Comparison of ENCODE assay signal across 8 cellular contexts in the genomic region with DNA sequence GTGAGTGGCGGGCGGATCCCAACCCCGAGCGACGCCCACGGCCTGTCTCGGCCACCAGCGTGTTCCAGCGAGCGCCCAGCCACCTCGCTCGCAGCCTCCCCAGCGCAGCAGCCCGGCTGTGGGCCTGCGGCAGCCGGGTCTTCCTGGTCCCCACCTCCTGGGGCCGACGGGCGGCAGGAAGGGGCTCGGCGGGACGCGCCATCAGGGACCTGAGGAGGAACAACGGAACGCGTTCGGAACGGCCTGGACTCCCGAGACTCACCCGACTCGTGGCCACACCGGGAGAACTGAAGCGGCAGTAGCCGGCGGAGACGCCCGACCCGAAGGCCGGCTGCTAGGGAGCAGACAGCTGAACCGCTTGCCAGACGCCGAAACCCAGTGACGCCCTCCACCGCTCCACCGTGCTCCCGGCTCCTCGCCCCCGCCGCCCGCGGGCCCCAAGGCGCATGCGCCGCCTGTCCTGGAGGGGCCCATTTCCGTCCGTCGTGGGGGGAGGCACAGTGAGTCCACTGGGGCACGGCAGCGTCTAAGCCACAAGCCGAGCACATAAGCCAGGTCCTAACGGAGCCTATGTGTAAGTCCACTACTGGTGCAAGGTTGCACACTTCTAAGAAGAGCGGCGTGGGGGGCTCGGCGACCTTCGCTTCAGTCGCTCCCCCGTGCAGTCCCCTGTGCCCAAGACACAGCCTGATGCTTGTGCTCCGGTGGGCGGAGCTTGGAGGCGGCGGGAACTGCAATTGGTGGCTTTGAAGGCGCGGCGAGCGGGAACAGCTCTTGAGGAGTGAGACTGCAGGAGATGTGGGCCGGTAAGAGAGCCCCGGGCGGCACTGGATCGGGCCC. TPM values are rescaled to one million over a fixed set of nuclear protein-coding genes. Genes with fewer than 3 reads are reported as not detected.
A peak's percentile ranks its signal among the peaks of the same experiment; 100 is the strongest.
DNase-seq lines count a peak whose midpoint lies in the region; ATAC-seq and TF ChIP-seq lines count a peak whose summit lies in the region.

A gene with protein sequence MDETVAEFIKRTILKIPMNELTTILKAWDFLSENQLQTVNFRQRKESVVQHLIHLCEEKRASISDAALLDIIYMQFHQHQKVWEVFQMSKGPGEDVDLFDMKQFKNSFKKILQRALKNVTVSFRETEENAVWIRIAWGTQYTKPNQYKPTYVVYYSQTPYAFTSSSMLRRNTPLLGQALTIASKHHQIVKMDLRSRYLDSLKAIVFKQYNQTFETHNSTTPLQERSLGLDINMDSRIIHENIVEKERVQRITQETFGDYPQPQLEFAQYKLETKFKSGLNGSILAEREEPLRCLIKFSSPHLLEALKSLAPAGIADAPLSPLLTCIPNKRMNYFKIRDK (plus strand): TSS at position 743 of the 840 bp plus-strand sequence. CDS start 4,726 bp downstream, outside the sequence.
A gene (minus strand): TSS at position 414 of the 840 bp plus-strand sequence. CDS start 9,491 bp downstream, outside the sequence.

- under 1% methylated on average over 80 of the region's 80 CpGs for WGBS in right cardiac atrium

- ATAC-seq in GM18508 (IDR thresholded peaks at IDR 0.05; ENCODE audit: insufficient read depth, unreplicated experiment) (peak; percentile 80), HG02981 (IDR thresholded peaks at IDR 0.05; ENCODE audit: unreplicated experiment) (peak; percentile 85), right cardiac atrium (peak; percentile 97)

- H3K4me1 ChIP-seq in ascending aorta (peaks cover 3 to 17% of the 10 kb centered on the region in 2 donors), right cardiac atrium (ENCODE audit: control insufficient read depth, insufficient read depth, low read length) (peaks cover 6% of the 10 kb centered on the region), uterus (peaks cover 4 to 5% of the 10 kb centered on the region in 2 donors)

- peaks cover 42% of the 10 kb centered on the region for H3K36me3 Mint-ChIP-seq in T-helper 2 cell treated with Interferon-gamma antibody and Interleukin-4, amounts not matched to agents 5 μg/mL and 100 μg/mL, for 36 hours (ENCODE audit: low read depth)

- TF ChIP-seq CTCF in ascending aorta (IDR thresholded peaks at IDR 0.05) (peak in 1 of 3 experiments; percentile 10), uterus (IDR thresholded peaks at IDR 0.05) (peak in 1 of 4 experiments; percentile 38)

- H3K4me3 Mint-ChIP-seq in T-helper 2 cell treated with Interferon-gamma antibody and Interleukin-4, amounts not matched to agents 5 μg/mL and 100 μg/mL, for 36 hours: peak within 1 kb of the TSS; percentile 95

- H3K27ac ChIP-seq in ascending aorta (peak within 1 kb of the TSS; percentile 98), right cardiac atrium (ENCODE audit: low read length) (peak within 1 kb of the TSS; percentile 79), uterus (peak within 1 kb of the TSS; percentile 95 to 98)

- H3K27me3 Mint-ChIP-seq in T-helper 2 cell treated with Interferon-gamma antibody and Interleukin-4, amounts not matched to agents 5 μg/mL and 100 μg/mL, for 36 hours (ENCODE audit: low read depth): no peaks in the 10 kb centered on the region

- H3K9me3 Mint-ChIP-seq in T-helper 2 cell treated with Interferon-gamma antibody and Interleukin-4, amounts not matched to agents 5 μg/mL and 100 μg/mL, for 36 hours: no peaks in the 10 kb centered on the region

- H3K27me3 ChIP-seq in ascending aorta (no peaks in the 10 kb centered on the region), right cardiac atrium (ENCODE audit: control insufficient read depth, insufficient read depth) (no peaks in the 10 kb centered on the region), uterus (no peaks in the 10 kb centered on the region)

- H3K9me3 ChIP-seq in ascending aorta (no peaks in the 10 kb centered on the region), right cardiac atrium (ENCODE audit: control insufficient read depth, low read length) (no peaks in the 10 kb centered on the region), uterus (no peaks in the 10 kb centered on the region)

- DNase-seq in NCI-H2029 (lab: John Stamatoyannopoulos, UW): peak; percentile 81
- DNase-seq in T-helper 2 cell treated with Interferon-gamma antibody and Interleukin-4, amounts not matched to agents 5 μg/mL and 100 μg/mL, for 36 hours (ENCODE audit: low spot score): peak; percentile 97
- peak; percentile 99 for DNase-seq in ascending aorta (ENCODE audit: low spot score in 2 of 2)
- DNase-seq in right cardiac atrium: peak; percentile 99 to 100 (median 100)
- peak; percentile 96 for DNase-seq in pulmonary artery endothelial cell (ENCODE audit: low read depth, low spot score)
- peak; percentile 99 for DNase-seq in uterus

- peak within 1 kb of the TSS; percentile 100 for H3K27ac Mint-ChIP-seq in T-helper 2 cell treated with Interferon-gamma antibody and Interleukin-4, amounts not matched to agents 5 μg/mL and 100 μg/mL, for 36 hours

- H3K4me3 ChIP-seq in ascending aorta: peak within 1 kb of the TSS; percentile 80 to 89
- H3K4me3 ChIP-seq in right cardiac atrium (ENCODE audit: low read length): peak within 1 kb of the TSS; percentile 63
- H3K4me3 ChIP-seq in uterus: peak within 1 kb of the TSS; percentile 81 to 92

- intact Hi-C loops in ascending aorta (cut with DNase I): loop anchor here (1.0 to 10.0 kb wide), 9 partner anchors 29 to 1158 kb away; a partner anchor contains a TSS
- intact Hi-C loops in right cardiac atrium (cut with DNase I): no loop called here
- intact Hi-C loops in uterus (cut with DNase I; ENCODE audit: low total_unique reads): loop anchor here (10.0 kb wide), 1 partner anchor 72 kb away; no protein-coding TSS in a partner anchor

- H3K4me1 Mint-ChIP-seq in T-helper 2 cell treated with Interferon-gamma antibody and Interleukin-4, amounts not matched to agents 5 μg/mL and 100 μg/mL, for 36 hours (ENCODE audit: low read depth): peaks cover 44% of the 10 kb centered on the region

- TF ChIP-seq POLR2A in uterus (IDR thresholded peaks at IDR 0.05): peak; percentile 78 to 86

- H3K36me3 ChIP-seq in ascending aorta (no peaks in the 10 kb centered on the region), uterus (no peaks in the 10 kb centered on the region)

RNA-seq across cellular contexts. Expression of the first gene that starts in this region (rescaled TPM):
- total RNA-seq in ascending aorta (not detected), right cardiac atrium (10 to 100 TPM in 1 of 4 donors, 1 to 10 TPM in 3; 6.4 to 11.8 (median 7.9) TPM), pulmonary artery endothelial cell (43.7 and 81.7 TPM in 2 replicates), uterus (10 to 100 TPM in 1 of 4 donors, 1 to 10 TPM in 1, not detected in 2; 2.8 to 20.0 TPM)
- 4.9 TPM for polyA plus RNA-seq in right cardiac atrium

RNA-seq across cellular contexts. Expression of the second gene that starts in this region (rescaled TPM):
- total RNA-seq in ascending aorta (4.0 TPM), right cardiac atrium (100 to 1,000 TPM; 117 to 127 (median 125) TPM), pulmonary artery endothelial cell (50.1 and 67.4 TPM in 2 replicates), uterus (100 to 1,000 TPM in 1 of 4 donors, 10 to 100 TPM in 2, 1 to 10 TPM in 1; 1.5 to 204 (median 23.6) TPM)
- 342 TPM for polyA plus RNA-seq in right cardiac atrium

Comparison
In these comparisons a context has a peak if more than half of its experiments do, and no peak if none do; other contexts are left out.
1. Peak in every context shown above with its lines: DNase-seq, ATAC-seq, H3K4me3 ChIP-seq and H3K27ac ChIP-seq.
2. intact Hi-C loops: an anchor here in ascending aorta (1.0 to 10.0 kb wide) and uterus (10.0 kb wide); none called in right cardiac atrium.